20 cellular contexts compared by ENCODE assay signal in the genomic region with DNA sequence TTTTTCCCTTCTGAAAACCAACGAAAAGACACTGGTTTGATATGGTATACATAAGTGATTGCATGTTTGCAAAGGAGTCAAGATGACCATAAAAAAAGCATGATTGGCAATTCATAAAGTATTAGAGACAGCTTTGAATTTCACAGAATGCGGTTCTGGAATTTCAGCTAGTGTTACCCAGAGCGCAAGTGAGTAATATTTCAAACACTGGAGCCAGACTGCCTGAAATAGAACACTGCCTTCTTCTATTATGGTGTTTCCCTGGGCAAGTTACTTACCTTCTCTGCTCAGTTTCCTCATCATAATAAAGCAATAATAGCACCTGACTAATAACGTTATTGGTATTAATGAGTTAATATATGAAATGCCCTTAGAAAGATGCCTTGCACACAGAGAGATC. TPM values are rescaled to one million over a fixed set of nuclear protein-coding genes. Genes with fewer than 3 reads are reported as not detected.
DNase-seq lines count a peak whose midpoint lies in the region; ATAC-seq and TF ChIP-seq lines count a peak whose summit lies in the region.
"Had no signal": no experiment of that assay in that cellular context is flagged by ENCODE, and none has a peak within 500 bp of the region (broad histone marks: within the 10 kb centered on the region; RNA-seq: fewer than 3 reads in every experiment).

No MANE protein-coding gene starts in this region.

- H3K36me3 ChIP-seq in psoas muscle (ENCODE audit: insufficient read depth in 1 of 2, low read depth in 1 of 2) (no peaks in the 10 kb centered on the region), transverse colon (no peaks in the 10 kb centered on the region), breast epithelium (no peaks in the 10 kb centered on the region)
- H3K36me3 ChIP-seq in effector memory CD4-positive, alpha-beta T cell (ENCODE audit: control insufficient read depth, insufficient read depth, low read length): no peaks in the 10 kb centered on the region

- TF ChIP-seq EP300 in transverse colon (IDR thresholded peaks at IDR 0.05; ENCODE audit: low read depth): no peak

- H3K4me3 ChIP-seq in psoas muscle: no peak overlapping the region
- H3K4me3 ChIP-seq in transverse colon: no peak overlapping the region
- H3K4me3 ChIP-seq in effector memory CD4-positive, alpha-beta T cell (ENCODE audit: insufficient read depth, low read depth, low read length, poor library complexity, severe bottlenecking): no peak overlapping the region
- H3K4me3 ChIP-seq in breast epithelium: no peak overlapping the region

- intact Hi-C loops in psoas muscle (cut with DNase I) (no loop called here), transverse colon (cut with DNase I; ENCODE audit: low total_unique reads) (no loop called here), breast epithelium (cut with DNase I; ENCODE audit: low total_unique reads) (no loop called here)

- peak in 3 of 4 donors; percentile 54 to 76 (median 61) for ATAC-seq in psoas muscle

- TF ChIP-seq CTCF in psoas muscle (IDR thresholded peaks at IDR 0.05) (no peak), transverse colon (IDR thresholded peaks at IDR 0.05) (no peak), breast epithelium (IDR thresholded peaks at IDR 0.05) (no peak)

- H3K9me3 ChIP-seq in psoas muscle (no peaks in the 10 kb centered on the region), transverse colon (no peaks in the 10 kb centered on the region), breast epithelium (no peaks in the 10 kb centered on the region)
- no peaks in the 10 kb centered on the region for H3K9me3 ChIP-seq in effector memory CD4-positive, alpha-beta T cell (ENCODE audit: control insufficient read depth, low read length)

- TF ChIP-seq POLR2A in transverse colon (IDR thresholded peaks at IDR 0.05) (no peak), breast epithelium (IDR thresholded peaks at IDR 0.05) (no peak)

- DNase-seq in NCI-H146 treated with DMSO at 0.1 percent for 48 hours (lab: John Stamatoyannopoulos, UW; ENCODE audit: unreplicated experiment) (peak; percentile 37), inferior parietal cortex (ENCODE audit: extremely low spot score) (peak; percentile 23), psoas muscle (no peak), transverse colon (no peak), NCI-H128 (lab: John Stamatoyannopoulos, UW; ENCODE audit: unreplicated experiment) (no peak), breast epithelium (ENCODE audit: low spot score in 2 of 2) (no peak)
- no peak for DNase-seq in effector memory CD4-positive, alpha-beta T cell
- DNase-seq: AML-193; DMS 273 treated with DMSO at 0.1 percent for 48 hours; GF-D8; H9; NCI-H1436; NCI-H2029 treated with DMSO at 0.1 percent for 48 hours; NCI-H446 treated with DMSO at 0.1 percent for 48 hours; NCI-H69; NK-92 treated with Interleukin-12 subunit alpha and Interleukin-12 subunit beta, amount 100 ng/mL, for 24 hours; Right ventricle myocardium superior had no signal

- WGBS in psoas muscle, 3 donors: 29 to 44% (median 38%) methylated on average over 4 of the region's 4 CpGs
- WGBS in transverse colon (ENCODE audit: low coverage in 1 of 2), 2 donors: 56 to 60% methylated on average over 4 of the region's 4 CpGs

- H3K27me3 ChIP-seq in psoas muscle (ENCODE audit: insufficient read depth in 3 of 3, low read length in 2 of 3) (no peaks in the 10 kb centered on the region), transverse colon (no peaks in the 10 kb centered on the region), breast epithelium (no peaks in the 10 kb centered on the region)
- no peaks in the 10 kb centered on the region for H3K27me3 ChIP-seq in effector memory CD4-positive, alpha-beta T cell (replicated peaks; ENCODE audit: control insufficient read depth, insufficient read depth, low read length, poor library complexity, severe bottlenecking)

- in situ Hi-C loops in transverse colon (cut with MboI; ENCODE audit: low pct_ligation_motif_present in 1 of 4, low pct_unique_long_range_greater_than_20kb in 1 of 4, low sequenced_read_pairs in 3 of 4): no loop called here

- H3K4me1 ChIP-seq in psoas muscle (no peaks in the 10 kb centered on the region), transverse colon (no peaks in the 10 kb centered on the region), breast epithelium (no peaks in the 10 kb centered on the region)
- H3K4me1 ChIP-seq in effector memory CD4-positive, alpha-beta T cell (ENCODE audit: control insufficient read depth, insufficient read depth, low read length, poor library complexity, severe bottlenecking): no peaks in the 10 kb centered on the region

- H3K27ac ChIP-seq in psoas muscle: no peak overlapping the region
- peak overlapping the region; percentile 31 to 77 (median 68) for H3K27ac ChIP-seq in transverse colon
- no peak overlapping the region for H3K27ac ChIP-seq in effector memory CD4-positive, alpha-beta T cell (ENCODE audit: insufficient read depth, low read length, poor library complexity, severe bottlenecking)
- H3K27ac ChIP-seq in breast epithelium: no peak overlapping the region
- H3K27ac ChIP-seq: KMS-11 had no signal

RNA-seq across cellular contexts. Expression of a gene that starts 54.7 kb away (rescaled TPM):
- total RNA-seq in psoas muscle (10 to 100 TPM in 1 of 4 donors, 1 to 10 TPM in 3; 2.2 to 10.2 (median 5.2) TPM), transverse colon (10 to 100 TPM in 1 of 4 donors, 1 to 10 TPM in 3; 7.0 to 10.0 (median 8.1) TPM), breast epithelium (10 to 100 TPM in 1 of 3 donors, 1 to 10 TPM in 2; 5.6 to 33.3 (median 7.9) TPM)
- 1 to 10 TPM; 1.3 to 1.8 (median 1.7) TPM for polyA plus RNA-seq in psoas muscle
- total RNA-seq: HT-29, OCI-LY7 had no signal

Comparison
In these comparisons a context has a peak if more than half of its experiments do, and no peak if none do; other contexts are left out.
1. DNase-seq: peak in NCI-H146 treated with DMSO at 0.1 percent for 48 hours (single experiment) and inferior parietal cortex (single experiment); none in psoas muscle (0 of 2), transverse colon (single experiment), NCI-H128 (single experiment), effector memory CD4-positive, alpha-beta T cell (0 of 3) and breast epithelium (0 of 2).
2. H3K27ac ChIP-seq: peak in transverse colon (4 of 4); none in psoas muscle (single experiment), effector memory CD4-positive, alpha-beta T cell (single experiment) and breast epithelium (0 of 2).